14 cellular contexts compared by ENCODE assay signal in genomic region chr22:37503183-37503683, GRCh38. TPM values are rescaled to one million over a fixed set of nuclear protein-coding genes. Genes with fewer than 3 reads are reported as not detected.
DNase-seq lines count a peak whose midpoint lies in the region; ATAC-seq and TF ChIP-seq lines count a peak whose summit lies in the region.
"Had no signal": no experiment of that assay in that cellular context is flagged by ENCODE, and none has a peak within 500 bp of the region (broad histone marks: within the 10 kb centered on the region; RNA-seq: fewer than 3 reads in every experiment).

No MANE protein-coding gene starts in this region.

- H3K27me3 ChIP-seq in breast epithelium (no peaks in the 10 kb centered on the region), esophagus (ENCODE audit: control insufficient read depth in 1 of 2, insufficient read depth in 2 of 2, low read length in 2 of 2) (no peaks in the 10 kb centered on the region), BE2C (no peaks in the 10 kb centered on the region)
- H3K27me3 ChIP-seq: SJSA1 had no signal

- H3K27ac ChIP-seq in breast epithelium: peak overlapping the region; percentile 83 to 88
- H3K27ac ChIP-seq in esophagus (ENCODE audit: low read depth in 2 of 2, low read length in 1 of 2): peak overlapping the region; percentile 2 to 34
- peak overlapping the region; percentile 3 for H3K27ac ChIP-seq in urinary bladder (ENCODE audit: low read depth)
- H3K27ac ChIP-seq: KMS-11, SJSA1 had no signal

- TF ChIP-seq POLR2A in breast epithelium (IDR thresholded peaks at IDR 0.05): no peak

- BruUV-seq in MCF 10A (replicated peaks; lab: Mats Ljungman, UMichigan): no TSS peak

- WGBS in esophagus, 2 donors: 90 to 94% methylated on average over 3 of the region's 3 CpGs
- WGBS in urinary bladder: 93% methylated on average over 3 of the region's 3 CpGs

- H3K4me3 Mint-ChIP-seq in MCF 10A (ENCODE audit: unreplicated experiment) (no peak overlapping the region), osteocyte (ENCODE audit: unreplicated experiment) (no peak overlapping the region)
- H3K4me3 Mint-ChIP-seq: activated CD4-positive, alpha-beta T cell treated with anti-CD3 and anti-CD28 coated beads, Interleukin-2, amount 10 ng/mL, durations not matched to agents 24 days and 14 days; CD4-positive, alpha-beta memory T cell had no signal

- H3K27ac Mint-ChIP-seq in MCF 10A (ENCODE audit: low read depth, unreplicated experiment) (no peak overlapping the region), osteocyte (ENCODE audit: unreplicated experiment) (peak overlapping the region; percentile 61)
- H3K27ac Mint-ChIP-seq: activated CD4-positive, alpha-beta T cell treated with anti-CD3 and anti-CD28 coated beads, Interleukin-2, amount 10 ng/mL, durations not matched to agents 24 days and 14 days had no signal

- H3K9me3 Mint-ChIP-seq in MCF 10A (ENCODE audit: unreplicated experiment) (no peaks in the 10 kb centered on the region), osteocyte (ENCODE audit: unreplicated experiment) (no peaks in the 10 kb centered on the region)
- H3K9me3 Mint-ChIP-seq: activated CD4-positive, alpha-beta T cell treated with anti-CD3 and anti-CD28 coated beads, Interleukin-2, amount 10 ng/mL, durations not matched to agents 24 days and 14 days had no signal

- CTCF ChIA-PET in MCF 10A (lab: Yijun Ruan, JAX): no interaction called here

- no peak for ATAC-seq in GM21423 (IDR thresholded peaks at IDR 0.05; ENCODE audit: unreplicated experiment)

- H3K27me3 Mint-ChIP-seq in MCF 10A (ENCODE audit: insufficient read depth, unreplicated experiment) (no peaks in the 10 kb centered on the region), osteocyte (ENCODE audit: unreplicated experiment) (no peaks in the 10 kb centered on the region)
- H3K27me3 Mint-ChIP-seq: CD4-positive, alpha-beta memory T cell had no signal

- H3K4me3 ChIP-seq in breast epithelium (no peak overlapping the region), esophagus (ENCODE audit: low read depth in 1 of 2, low read length in 2 of 2) (no peak overlapping the region), urinary bladder (ENCODE audit: low read depth, low read length) (no peak overlapping the region), BE2C (ENCODE audit: low read depth, low read length) (no peak overlapping the region)
- H3K4me3 ChIP-seq: SJSA1 had no signal

- POLR2A ChIA-PET in MCF 10A (lab: Yijun Ruan, JAX): no interaction called here

- intact Hi-C loops in breast epithelium (cut with DNase I; ENCODE audit: low total_unique reads): no loop called here
- intact Hi-C loops in MCF 10A (cut with micrococcal nuclease): no loop called here

- H3K4me1 ChIP-seq in breast epithelium: peaks cover 2 to 13% of the 10 kb centered on the region in 2 donors
- peaks cover 0 to 15% of the 10 kb centered on the region in 2 donors for H3K4me1 ChIP-seq in esophagus (ENCODE audit: control insufficient read depth in 2 of 2, insufficient read depth in 2 of 2, low read length in 1 of 2)
- no peaks in the 10 kb centered on the region for H3K4me1 ChIP-seq in urinary bladder (ENCODE audit: insufficient read depth)
- H3K4me1 ChIP-seq in BE2C: peaks cover 26% of the 10 kb centered on the region

- TF ChIP-seq CTCF in breast epithelium (IDR thresholded peaks at IDR 0.05): no peak
- no peak for TF ChIP-seq CTCF in MCF 10A (IDR thresholded peaks at IDR 0.05; ENCODE audit: unreplicated experiment)
- no peak for TF ChIP-seq CTCF in osteocyte (IDR thresholded peaks at IDR 0.05)
- no peak for TF ChIP-seq CTCF in BE2C (IDR thresholded peaks at IDR 0.05; ENCODE audit: low read depth, low read length)

- H3K4me1 Mint-ChIP-seq in MCF 10A (ENCODE audit: insufficient read depth, unreplicated experiment): peaks cover 21% of the 10 kb centered on the region
- peaks cover 46% of the 10 kb centered on the region for H3K4me1 Mint-ChIP-seq in osteocyte (ENCODE audit: unreplicated experiment)

- H3K36me3 Mint-ChIP-seq in MCF 10A (ENCODE audit: insufficient read depth, unreplicated experiment): peaks cover 27% of the 10 kb centered on the region
- peaks cover 15% of the 10 kb centered on the region for H3K36me3 Mint-ChIP-seq in osteocyte (ENCODE audit: unreplicated experiment)
- H3K36me3 Mint-ChIP-seq: CD4-positive, alpha-beta memory T cell had no signal

- DNase-seq in breast epithelium (ENCODE audit: low spot score in 2 of 2) (no peak), MCF 10A (ENCODE audit: unreplicated experiment) (no peak), osteocyte (ENCODE audit: extremely low spot score, unreplicated experiment) (no peak), BE2C (no peak), NCI-H345 treated with DMSO at 0.1 percent for 48 hours (lab: John Stamatoyannopoulos, UW; ENCODE audit: unreplicated experiment) (no peak)
- DNase-seq: activated CD4-positive, alpha-beta T cell treated with anti-CD3 and anti-CD28 coated beads, Interleukin-2, amount 10 ng/mL, durations not matched to agents 24 days and 14 days; NCI-H1105 treated with DMSO at 0.1 percent for 48 hours; T1000 had no signal

- no peaks in the 10 kb centered on the region for H3K36me3 ChIP-seq in breast epithelium
- H3K36me3 ChIP-seq in esophagus (ENCODE audit: control insufficient read depth in 2 of 2, insufficient read depth in 2 of 2, low read length in 1 of 2): peaks cover 0 to 26% of the 10 kb centered on the region in 2 donors
- H3K36me3 ChIP-seq in urinary bladder (ENCODE audit: insufficient read depth): peaks cover 1% of the 10 kb centered on the region
- no peaks in the 10 kb centered on the region for H3K36me3 ChIP-seq in BE2C

- H3K9me3 ChIP-seq in breast epithelium (no peaks in the 10 kb centered on the region), esophagus (ENCODE audit: control insufficient read depth in 2 of 2, insufficient read depth in 1 of 2, low read depth in 1 of 2, low read length in 1 of 2) (no peaks in the 10 kb centered on the region), BE2C (no peaks in the 10 kb centered on the region)
- H3K9me3 ChIP-seq: SJSA1 had no signal

RNA-seq across cellular contexts. Expression of gene CARD10, which starts 16.0 kb away (rescaled TPM):
- total RNA-seq in breast epithelium (10 to 100 TPM in 2 of 3 donors, 1 to 10 TPM in 1; 2.9 to 12.1 (median 10.2) TPM), MCF 10A (2022) (20.6 and 22.7 TPM in 2 replicates), osteocyte (29.2 and 31.5 TPM in 2 replicates), urinary bladder (4.5 TPM)
- polyA plus RNA-seq in esophagus (10 to 100 TPM; 13.0 to 13.1 TPM), urinary bladder (16.6 TPM)
- polyA plus RNA-seq in BE2C (2012; ENCODE audit: insufficient read depth, insufficient read length, low read depth): 5.1 TPM
- total RNA-seq: activated CD4-positive, alpha-beta T cell treated with anti-CD3 and anti-CD28 coated beads, Interleukin-2, amount 10 ng/mL, durations not matched to agents 24 days and 14 days had no signal
- polyA plus RNA-seq: CD4-positive, alpha-beta memory T cell had no signal

RNA-seq across cellular contexts. Expression of gene MFNG, which starts 17.0 kb away (rescaled TPM):
- total RNA-seq in breast epithelium (10 to 100 TPM in 2 of 3 donors, 1 to 10 TPM in 1; 9.4 to 20.6 (median 17.8) TPM), MCF 10A (2022) (0.56 and 1.2 TPM in 2 replicates), osteocyte (1.5 and 2.3 TPM in 2 replicates), urinary bladder (6.7 TPM)
- polyA plus RNA-seq in esophagus (1 to 10 TPM; 2.6 to 3.1 TPM), urinary bladder (24.8 TPM)
- 2.3 TPM for polyA plus RNA-seq in BE2C (2012; ENCODE audit: insufficient read depth, insufficient read length, low read depth)
- total RNA-seq: SJSA1 had no signal

RNA-seq across cellular contexts. Expression of gene CDC42EP1, which starts 57.0 kb away (rescaled TPM):
- total RNA-seq in breast epithelium (10 to 100 TPM; 13.8 to 43.0 (median 29.8) TPM), MCF 10A (2022) (86.0 and 148 TPM in 2 replicates), osteocyte (282 and 283 TPM in 2 replicates), urinary bladder (6.6 TPM)
- polyA plus RNA-seq in esophagus (10 to 100 TPM; 50.1 to 64.3 TPM), urinary bladder (34.5 TPM)
- polyA plus RNA-seq in BE2C (2012; ENCODE audit: insufficient read depth, insufficient read length, low read depth): 2.3 TPM
- total RNA-seq: CD4-positive, alpha-beta memory T cell had no signal
- polyA plus RNA-seq: CD4-positive, alpha-beta memory T cell had no signal

Comparison
In these comparisons a context has a peak if more than half of its experiments do, and no peak if none do; other contexts are left out.
1. H3K27ac ChIP-seq: peak in every context shown above with its lines; median percentile 86 in breast epithelium; 18 in esophagus; 3 in urinary bladder.